Comparison of ENCODE assay signal across 9 cellular contexts in genomic region chr3:72889310-72890165, GRCh38. TPM values are rescaled to one million over a fixed set of nuclear protein-coding genes. Genes with fewer than 3 reads are reported as not detected.
DNase-seq lines count a peak whose midpoint lies in the region; ATAC-seq and TF ChIP-seq lines count a peak whose summit lies in the region.
"Had no signal": no experiment of that assay in that cellular context is flagged by ENCODE, and none has a peak within 500 bp of the region (broad histone marks: within the 10 kb centered on the region; RNA-seq: fewer than 3 reads in every experiment).

No MANE protein-coding gene starts in this region.

- TF ChIP-seq EP300 in esophagus muscularis mucosa (IDR thresholded peaks at IDR 0.05) (no peak), ovary (IDR thresholded peaks at IDR 0.05) (no peak)

- intact Hi-C loops in esophagus muscularis mucosa (cut with DNase I) = loop anchor here (5.0 kb wide), 1 partner anchor 42 kb away; the partner anchor contains the start of gene SHQ1
- intact Hi-C loops in ovary (cut with DNase I) = loop anchor here in 1 of 4 donors (5.0 kb wide), 1 partner anchor 48 kb away; no protein-coding TSS in a partner anchor

- H3K4me1 ChIP-seq in esophagus muscularis mucosa = peaks cover 9 to 50% (median 37%) of the 10 kb centered on the region in 4 donors
- H3K4me1 ChIP-seq in ovary (ENCODE audit: insufficient read depth) = peaks cover 11% of the 10 kb centered on the region

- POLR2A ChIA-PET in AG04449 (lab: Yijun Ruan, JAX) = no interaction called here

- no peak for ATAC-seq in GM21390 (IDR thresholded peaks at IDR 0.05; ENCODE audit: unreplicated experiment)

- no peak for TF ChIP-seq CTCF in AG04449 (IDR thresholded peaks at IDR 0.05; ENCODE audit: insufficient read depth, low read length, missing control alignments)
- no peak for TF ChIP-seq CTCF in esophagus muscularis mucosa (IDR thresholded peaks at IDR 0.05)
- no peak for TF ChIP-seq CTCF in ovary (IDR thresholded peaks at IDR 0.05)
- no peak for TF ChIP-seq CTCF in GM10266 (IDR thresholded peaks at IDR 0.05; ENCODE audit: control insufficient read depth, insufficient read depth, low read depth, missing control alignments)

- H3K9me3 ChIP-seq in esophagus muscularis mucosa = no peaks in the 10 kb centered on the region
- H3K9me3 ChIP-seq in ovary = no peaks in the 10 kb centered on the region

- no peaks in the 10 kb centered on the region for H3K27me3 ChIP-seq in esophagus muscularis mucosa
- no peaks in the 10 kb centered on the region for H3K27me3 ChIP-seq in ovary

- CTCF ChIA-PET in AG04449 (lab: Yijun Ruan, JAX) = interaction anchor here (1.1 to 3.6 kb wide), 3 partner anchors 8 to 39 kb away, joined by 5 to 21 read pairs (median 16); no protein-coding TSS in a partner anchor

- peak overlapping the region; percentile 67 for H3K4me3 ChIP-seq in AG04449 (ENCODE audit: low read depth, low read length)
- H3K4me3 ChIP-seq in esophagus muscularis mucosa = peak overlapping the region; percentile 54 to 65 (median 56)
- peak overlapping the region; percentile 34 for H3K4me3 ChIP-seq in ovary

- no peak for TF ChIP-seq POLR2A in esophagus muscularis mucosa (IDR thresholded peaks at IDR 0.05; ENCODE audit: low read depth)
- TF ChIP-seq POLR2A in ovary (IDR thresholded peaks at IDR 0.05) = no peak

- DNase-seq in AG04449 (ENCODE audit: low read depth, low spot score) (no peak), NCI-H69 (lab: John Stamatoyannopoulos, UW) (peak; percentile 35), esophagus muscularis mucosa (ENCODE audit: extremely low spot score) (no peak), ovary (peak in 3 of 5 donors; percentile 22 to 36 (median 34)), GM10266 (ENCODE audit: extremely low spot score) (no peak), MV-4-11 (lab: John Stamatoyannopoulos, UW) (no peak)
- DNase-seq in activated CD4-positive, alpha-beta T cell treated with anti-CD3 and anti-CD28 coated beads for 1 hour = no peak
- DNase-seq: effector memory CD4-positive, alpha-beta T cell had no signal

- H3K36me3 ChIP-seq in esophagus muscularis mucosa = no peaks in the 10 kb centered on the region
- no peaks in the 10 kb centered on the region for H3K36me3 ChIP-seq in ovary

- H3K27ac ChIP-seq in esophagus muscularis mucosa (replicated peaks in 1 of 4) (peak overlapping the region; percentile 66 to 80 (median 74)), ovary (peak overlapping the region; percentile 46 to 80)

- WGBS in esophagus muscularis mucosa = 81% methylated on average over 13 of the region's 13 CpGs
- WGBS in ovary, 3 donors = 42 to 54% (median 54%) methylated on average over 13 of the region's 13 CpGs

RNA-seq across cellular contexts. Expression of gene GXYLT2, which starts 1.7 kb away (rescaled TPM):
- total RNA-seq in esophagus muscularis mucosa = 1 to 10 TPM; 5.0 to 9.8 (median 7.6) TPM
- total RNA-seq in ovary = 10 to 100 TPM; 28.0 to 86.0 (median 47.0) TPM
- polyA plus RNA-seq in ovary = 10 to 100 TPM in 1 of 2 donors, 1 to 10 TPM in 1; 9.4 to 34.9 TPM

RNA-seq across cellular contexts. Expression of gene SHQ1, which starts 41.3 kb away (rescaled TPM):
- total RNA-seq in esophagus muscularis mucosa (10 to 100 TPM in 3 of 4 donors, 1 to 10 TPM in 1; 8.7 to 19.9 (median 12.4) TPM), ovary (10 to 100 TPM in 6 of 7 donors, 1 to 10 TPM in 1; 9.7 to 30.0 (median 18.2) TPM)
- polyA plus RNA-seq in ovary = 10 to 100 TPM in 1 of 2 donors, 1 to 10 TPM in 1; 6.6 to 14.6 TPM

Comparison
In these comparisons a context has a peak if more than half of its experiments do, and no peak if none do; other contexts are left out.
1. DNase-seq: peak in NCI-H69 (single experiment) and ovary (3 of 5); none in AG04449 (single experiment), esophagus muscularis mucosa (single experiment), GM10266 (single experiment), MV-4-11 (single experiment) and activated CD4-positive, alpha-beta T cell treated with anti-CD3 and anti-CD28 coated beads for 1 hour (single experiment).
2. Peak in every context shown above with its lines, with median percentiles within 50 percentile points of each other: H3K4me3 ChIP-seq.